In the genomic region with DNA sequence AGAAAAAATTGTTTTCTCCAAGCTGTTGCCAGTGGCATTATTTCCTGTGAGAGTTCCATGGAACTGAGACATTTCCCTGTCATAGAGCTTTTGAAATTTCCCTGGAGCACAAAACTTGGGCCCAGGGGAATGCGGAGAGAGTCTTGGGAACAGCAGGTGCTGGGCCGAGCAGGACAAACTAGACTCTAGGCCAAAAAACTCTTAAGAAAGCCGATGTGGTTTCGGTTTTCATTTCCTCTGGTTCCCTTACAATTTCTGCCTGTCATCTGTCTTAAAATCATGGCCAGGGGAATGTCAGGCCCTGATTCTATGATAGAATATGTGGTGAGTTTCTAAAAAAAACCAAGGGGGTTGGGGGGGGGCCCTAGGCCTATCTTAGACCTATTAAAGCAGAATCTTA, we compare ENCODE assay signal across 11 cellular contexts. TPM values are rescaled to one million over a fixed set of nuclear protein-coding genes. Genes with fewer than 3 reads are reported as not detected.
DNase-seq lines count a peak whose midpoint lies in the region; ATAC-seq and TF ChIP-seq lines count a peak whose summit lies in the region.
"Had no signal": no experiment of that assay in that cellular context is flagged by ENCODE, and none has a peak within 500 bp of the region (broad histone marks: within the 10 kb centered on the region; RNA-seq: fewer than 3 reads in every experiment).

No MANE protein-coding gene starts in this region.

- intact Hi-C loops in activated naive CD4-positive, alpha-beta T cell treated with anti-CD3 and anti-CD28 coated beads for 36 hours (cut with micrococcal nuclease), result no loop called here
- intact Hi-C loops in left lung (cut with DNase I), result no loop called here

- no peaks in the 10 kb centered on the region for H3K27me3 Mint-ChIP-seq in activated naive CD4-positive, alpha-beta T cell treated with anti-CD3 and anti-CD28 coated beads for 36 hours (ENCODE audit: low read depth)

- no peak for DNase-seq in activated naive CD4-positive, alpha-beta T cell treated with anti-CD3 and anti-CD28 coated beads for 36 hours
- no peak for DNase-seq in activated naive CD4-positive, alpha-beta T cell (lab: John Stamatoyannopoulos, UW)
- DNase-seq in OCI-M1 (lab: John Stamatoyannopoulos, UW) (peak; percentile 82), left lung (no peak), thoracic aorta (ENCODE audit: low spot score) (no peak), GF-D8 (lab: John Stamatoyannopoulos, UW) (no peak), NCI-H1436 (lab: John Stamatoyannopoulos, UW) (no peak), NCI-H2081 treated with DMSO at 0.1 percent for 48 hours (lab: John Stamatoyannopoulos, UW) (no peak)
- DNase-seq: NCI-H510A treated with DMSO at 0.1 percent for 48 hours had no signal

- no peak for ATAC-seq in left lung
- ATAC-seq in thoracic aorta (ENCODE audit: insufficient number of reproducible peaks, low FRiP score, low read depth), result no peak

- CTCF ChIA-PET in activated naive CD4-positive, alpha-beta T cell treated with anti-CD3 and anti-CD28 coated beads for 36 hours (lab: Charles Lee), result interaction anchor here (0.7 to 1.6 kb wide), 4 partner anchors 22 to 66 kb away, joined by 3 to 6 read pairs (median 4); a partner anchor contains a TSS

- peaks cover 35% of the 10 kb centered on the region for H3K36me3 Mint-ChIP-seq in activated naive CD4-positive, alpha-beta T cell treated with anti-CD3 and anti-CD28 coated beads for 36 hours (ENCODE audit: low read depth)

- H3K27me3 ChIP-seq in left lung (no peaks in the 10 kb centered on the region), thoracic aorta (replicated peaks; ENCODE audit: insufficient read depth) (no peaks in the 10 kb centered on the region)

- peak overlapping the region; percentile 45 for H3K4me3 Mint-ChIP-seq in activated naive CD4-positive, alpha-beta T cell treated with anti-CD3 and anti-CD28 coated beads for 36 hours
- H3K4me3 Mint-ChIP-seq: mesothelial cell of epicardium had no signal

- H3K4me1 Mint-ChIP-seq in activated naive CD4-positive, alpha-beta T cell treated with anti-CD3 and anti-CD28 coated beads for 36 hours (ENCODE audit: low read depth), result peaks cover 49% of the 10 kb centered on the region

- H3K27ac ChIP-seq in left lung (peak overlapping the region; percentile 47 to 81), thoracic aorta (peak overlapping the region; percentile 44 to 65)
- H3K27ac ChIP-seq: HL-60 had no signal

- peaks cover 25 to 57% of the 10 kb centered on the region in 2 donors for H3K4me1 ChIP-seq in left lung
- peaks cover 13 to 54% of the 10 kb centered on the region in 2 donors for H3K4me1 ChIP-seq in thoracic aorta (ENCODE audit: control insufficient read depth in 1 of 2, low read depth in 2 of 2)

- H3K9me3 Mint-ChIP-seq in activated naive CD4-positive, alpha-beta T cell treated with anti-CD3 and anti-CD28 coated beads for 36 hours, result no peaks in the 10 kb centered on the region
- H3K9me3 Mint-ChIP-seq: mesothelial cell of epicardium had no signal

- TF ChIP-seq CTCF in left lung (IDR thresholded peaks at IDR 0.05), result no peak
- TF ChIP-seq CTCF in thoracic aorta (IDR thresholded peaks at IDR 0.05), result no peak

- H3K36me3 ChIP-seq in left lung (peaks cover 0 to 34% of the 10 kb centered on the region in 2 donors), thoracic aorta (peaks cover 13% of the 10 kb centered on the region)

- H3K27ac Mint-ChIP-seq in activated naive CD4-positive, alpha-beta T cell treated with anti-CD3 and anti-CD28 coated beads for 36 hours, result peak overlapping the region; percentile 87
- H3K27ac Mint-ChIP-seq: mesothelial cell of epicardium had no signal

- no peak overlapping the region for H3K4me3 ChIP-seq in left lung
- H3K4me3 ChIP-seq in thoracic aorta, result peak overlapping the region; percentile 4

- H3K9me3 ChIP-seq in left lung (no peaks in the 10 kb centered on the region), thoracic aorta (no peaks in the 10 kb centered on the region)

RNA-seq across cellular contexts. Expression of a gene that starts 4.6 kb away (rescaled TPM):
- 10 to 100 TPM; 57.1 to 60.1 TPM for total RNA-seq in activated naive CD4-positive, alpha-beta T cell treated with anti-CD3 and anti-CD28 coated beads for 36 hours
- total RNA-seq in left lung (10 to 100 TPM; 78.6 to 82.8 TPM), thoracic aorta (10 to 100 TPM; 21.7 to 40.2 TPM)

RNA-seq across cellular contexts. Expression of a gene that starts 4.8 kb away (rescaled TPM):
- 10 to 100 TPM; 15.4 to 16.5 TPM for total RNA-seq in activated naive CD4-positive, alpha-beta T cell treated with anti-CD3 and anti-CD28 coated beads for 36 hours
- total RNA-seq in left lung (10 to 100 TPM; 19.6 to 23.2 TPM), thoracic aorta (10 to 100 TPM; 31.3 to 34.9 TPM)

RNA-seq across cellular contexts. Expression of a gene that starts 11.9 kb away (rescaled TPM):
- total RNA-seq in activated naive CD4-positive, alpha-beta T cell treated with anti-CD3 and anti-CD28 coated beads for 36 hours, result 10 to 100 TPM; 38.0 to 39.6 TPM
- total RNA-seq in left lung (10 to 100 TPM; 25.1 to 33.0 TPM), thoracic aorta (10 to 100 TPM; 29.6 to 34.3 TPM)

RNA-seq across cellular contexts. Expression of a gene that starts 21.7 kb away (rescaled TPM):
- 10 to 100 TPM; 27.2 to 28.5 TPM for total RNA-seq in activated naive CD4-positive, alpha-beta T cell treated with anti-CD3 and anti-CD28 coated beads for 36 hours
- total RNA-seq in left lung (10 to 100 TPM; 10.6 to 16.8 TPM), thoracic aorta (1 to 10 TPM in 1 of 2 donors, not detected in 1; 6.0 TPM)
